In the genomic region with DNA sequence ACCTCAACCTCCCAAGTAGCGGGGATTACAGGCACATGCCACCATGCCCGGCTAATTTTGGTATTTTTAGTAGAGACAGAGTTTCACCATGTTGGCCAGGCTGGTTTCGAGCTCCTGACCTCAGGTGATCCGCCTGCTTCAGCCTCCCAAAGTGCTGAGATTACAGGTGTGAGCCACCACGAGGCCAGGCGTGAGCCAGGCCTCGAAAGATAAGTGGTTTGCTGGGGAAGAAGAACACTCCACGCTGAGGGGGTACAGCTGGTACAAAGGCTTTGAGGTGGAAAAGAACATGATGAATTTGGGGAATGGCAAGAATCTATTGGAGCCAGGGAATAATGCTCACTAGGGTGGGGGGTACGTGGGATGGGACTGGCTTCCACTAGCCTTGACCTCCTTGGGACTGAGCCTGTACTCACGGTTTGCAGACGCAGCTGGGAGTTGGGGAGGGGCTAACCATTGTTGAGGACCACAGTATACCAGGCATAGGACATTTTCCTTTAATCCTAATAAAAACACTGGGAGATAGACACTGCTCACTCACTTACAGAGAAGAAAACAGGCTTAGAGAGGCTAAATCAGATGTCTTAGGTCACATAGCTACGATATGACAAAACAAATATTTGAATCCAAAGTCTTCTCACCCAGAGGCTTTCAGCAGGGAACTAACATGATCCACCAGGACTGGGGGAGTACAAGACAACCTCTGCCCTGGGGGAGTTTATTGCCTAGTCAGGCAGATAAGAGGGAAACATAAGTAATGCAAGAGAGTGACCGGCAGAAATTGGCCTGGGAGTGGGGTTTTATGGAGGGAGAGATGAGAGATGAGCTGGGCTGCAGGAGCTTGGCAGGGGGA, we compare ENCODE assay signal across 1 cellular context.
TF ChIP-seq lines count a peak whose summit lies in the region.

No MANE protein-coding gene starts in this region.

TF ChIP-seq in HepG2, 621 proteins besides CTCF, POLR2A, EP300 and RAD21 (continued from another document and continues in another):
- TF ChIP-seq, protein P1, sequence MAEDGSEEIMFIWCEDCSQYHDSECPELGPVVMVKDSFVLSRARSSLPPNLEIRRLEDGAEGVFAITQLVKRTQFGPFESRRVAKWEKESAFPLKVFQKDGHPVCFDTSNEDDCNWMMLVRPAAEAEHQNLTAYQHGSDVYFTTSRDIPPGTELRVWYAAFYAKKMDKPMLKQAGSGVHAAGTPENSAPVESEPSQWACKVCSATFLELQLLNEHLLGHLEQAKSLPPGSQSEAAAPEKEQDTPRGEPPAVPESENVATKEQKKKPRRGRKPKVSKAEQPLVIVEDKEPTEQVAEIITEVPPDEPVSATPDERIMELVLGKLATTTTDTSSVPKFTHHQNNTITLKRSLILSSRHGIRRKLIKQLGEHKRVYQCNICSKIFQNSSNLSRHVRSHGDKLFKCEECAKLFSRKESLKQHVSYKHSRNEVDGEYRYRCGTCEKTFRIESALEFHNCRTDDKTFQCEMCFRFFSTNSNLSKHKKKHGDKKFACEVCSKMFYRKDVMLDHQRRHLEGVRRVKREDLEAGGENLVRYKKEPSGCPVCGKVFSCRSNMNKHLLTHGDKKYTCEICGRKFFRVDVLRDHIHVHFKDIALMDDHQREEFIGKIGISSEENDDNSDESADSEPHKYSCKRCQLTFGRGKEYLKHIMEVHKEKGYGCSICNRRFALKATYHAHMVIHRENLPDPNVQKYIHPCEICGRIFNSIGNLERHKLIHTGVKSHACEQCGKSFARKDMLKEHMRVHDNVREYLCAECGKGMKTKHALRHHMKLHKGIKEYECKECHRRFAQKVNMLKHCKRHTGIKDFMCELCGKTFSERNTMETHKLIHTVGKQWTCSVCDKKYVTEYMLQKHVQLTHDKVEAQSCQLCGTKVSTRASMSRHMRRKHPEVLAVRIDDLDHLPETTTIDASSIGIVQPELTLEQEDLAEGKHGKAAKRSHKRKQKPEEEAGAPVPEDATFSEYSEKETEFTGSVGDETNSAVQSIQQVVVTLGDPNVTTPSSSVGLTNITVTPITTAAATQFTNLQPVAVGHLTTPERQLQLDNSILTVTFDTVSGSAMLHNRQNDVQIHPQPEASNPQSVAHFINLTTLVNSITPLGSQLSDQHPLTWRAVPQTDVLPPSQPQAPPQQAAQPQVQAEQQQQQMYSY (CRISPR knock-in tag; IDR thresholded peaks at IDR 0.05): no peak
- peak; percentile 73 for TF ChIP-seq HOXA3 (CRISPR knock-in tag; IDR thresholded peaks at IDR 0.05)
- TF ChIP-seq, protein P2, sequence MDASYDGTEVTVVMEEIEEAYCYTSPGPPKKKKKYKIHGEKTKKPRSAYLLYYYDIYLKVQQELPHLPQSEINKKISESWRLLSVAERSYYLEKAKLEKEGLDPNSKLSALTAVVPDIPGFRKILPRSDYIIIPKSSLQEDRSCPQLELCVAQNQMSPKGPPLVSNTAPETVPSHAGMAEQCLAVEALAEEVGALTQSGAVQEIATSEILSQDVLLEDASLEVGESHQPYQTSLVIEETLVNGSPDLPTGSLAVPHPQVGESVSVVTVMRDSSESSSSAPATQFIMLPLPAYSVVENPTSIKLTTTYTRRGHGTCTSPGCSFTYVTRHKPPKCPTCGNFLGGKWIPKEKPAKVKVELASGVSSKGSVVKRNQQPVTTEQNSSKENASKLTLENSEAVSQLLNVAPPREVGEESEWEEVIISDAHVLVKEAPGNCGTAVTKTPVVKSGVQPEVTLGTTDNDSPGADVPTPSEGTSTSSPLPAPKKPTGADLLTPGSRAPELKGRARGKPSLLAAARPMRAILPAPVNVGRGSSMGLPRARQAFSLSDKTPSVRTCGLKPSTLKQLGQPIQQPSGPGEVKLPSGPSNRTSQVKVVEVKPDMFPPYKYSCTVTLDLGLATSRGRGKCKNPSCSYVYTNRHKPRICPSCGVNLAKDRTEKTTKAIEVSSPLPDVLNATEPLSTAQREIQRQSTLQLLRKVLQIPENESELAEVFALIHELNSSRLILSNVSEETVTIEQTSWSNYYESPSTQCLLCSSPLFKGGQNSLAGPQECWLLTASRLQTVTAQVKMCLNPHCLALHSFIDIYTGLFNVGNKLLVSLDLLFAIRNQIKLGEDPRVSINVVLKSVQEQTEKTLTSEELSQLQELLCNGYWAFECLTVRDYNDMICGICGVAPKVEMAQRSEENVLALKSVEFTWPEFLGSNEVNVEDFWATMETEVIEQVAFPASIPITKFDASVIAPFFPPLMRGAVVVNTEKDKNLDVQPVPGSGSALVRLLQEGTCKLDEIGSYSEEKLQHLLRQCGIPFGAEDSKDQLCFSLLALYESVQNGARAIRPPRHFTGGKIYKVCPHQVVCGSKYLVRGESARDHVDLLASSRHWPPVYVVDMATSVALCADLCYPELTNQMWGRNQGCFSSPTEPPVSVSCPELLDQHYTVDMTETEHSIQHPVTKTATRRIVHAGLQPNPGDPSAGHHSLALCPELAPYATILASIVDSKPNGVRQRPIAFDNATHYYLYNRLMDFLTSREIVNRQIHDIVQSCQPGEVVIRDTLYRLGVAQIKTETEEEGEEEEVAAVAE (CRISPR knock-in tag; IDR thresholded peaks at IDR 0.05; ENCODE audit: borderline replicate concordance): peak; percentile 32; the same call in 1 of the 2 replicates
- TF ChIP-seq, protein P3, sequence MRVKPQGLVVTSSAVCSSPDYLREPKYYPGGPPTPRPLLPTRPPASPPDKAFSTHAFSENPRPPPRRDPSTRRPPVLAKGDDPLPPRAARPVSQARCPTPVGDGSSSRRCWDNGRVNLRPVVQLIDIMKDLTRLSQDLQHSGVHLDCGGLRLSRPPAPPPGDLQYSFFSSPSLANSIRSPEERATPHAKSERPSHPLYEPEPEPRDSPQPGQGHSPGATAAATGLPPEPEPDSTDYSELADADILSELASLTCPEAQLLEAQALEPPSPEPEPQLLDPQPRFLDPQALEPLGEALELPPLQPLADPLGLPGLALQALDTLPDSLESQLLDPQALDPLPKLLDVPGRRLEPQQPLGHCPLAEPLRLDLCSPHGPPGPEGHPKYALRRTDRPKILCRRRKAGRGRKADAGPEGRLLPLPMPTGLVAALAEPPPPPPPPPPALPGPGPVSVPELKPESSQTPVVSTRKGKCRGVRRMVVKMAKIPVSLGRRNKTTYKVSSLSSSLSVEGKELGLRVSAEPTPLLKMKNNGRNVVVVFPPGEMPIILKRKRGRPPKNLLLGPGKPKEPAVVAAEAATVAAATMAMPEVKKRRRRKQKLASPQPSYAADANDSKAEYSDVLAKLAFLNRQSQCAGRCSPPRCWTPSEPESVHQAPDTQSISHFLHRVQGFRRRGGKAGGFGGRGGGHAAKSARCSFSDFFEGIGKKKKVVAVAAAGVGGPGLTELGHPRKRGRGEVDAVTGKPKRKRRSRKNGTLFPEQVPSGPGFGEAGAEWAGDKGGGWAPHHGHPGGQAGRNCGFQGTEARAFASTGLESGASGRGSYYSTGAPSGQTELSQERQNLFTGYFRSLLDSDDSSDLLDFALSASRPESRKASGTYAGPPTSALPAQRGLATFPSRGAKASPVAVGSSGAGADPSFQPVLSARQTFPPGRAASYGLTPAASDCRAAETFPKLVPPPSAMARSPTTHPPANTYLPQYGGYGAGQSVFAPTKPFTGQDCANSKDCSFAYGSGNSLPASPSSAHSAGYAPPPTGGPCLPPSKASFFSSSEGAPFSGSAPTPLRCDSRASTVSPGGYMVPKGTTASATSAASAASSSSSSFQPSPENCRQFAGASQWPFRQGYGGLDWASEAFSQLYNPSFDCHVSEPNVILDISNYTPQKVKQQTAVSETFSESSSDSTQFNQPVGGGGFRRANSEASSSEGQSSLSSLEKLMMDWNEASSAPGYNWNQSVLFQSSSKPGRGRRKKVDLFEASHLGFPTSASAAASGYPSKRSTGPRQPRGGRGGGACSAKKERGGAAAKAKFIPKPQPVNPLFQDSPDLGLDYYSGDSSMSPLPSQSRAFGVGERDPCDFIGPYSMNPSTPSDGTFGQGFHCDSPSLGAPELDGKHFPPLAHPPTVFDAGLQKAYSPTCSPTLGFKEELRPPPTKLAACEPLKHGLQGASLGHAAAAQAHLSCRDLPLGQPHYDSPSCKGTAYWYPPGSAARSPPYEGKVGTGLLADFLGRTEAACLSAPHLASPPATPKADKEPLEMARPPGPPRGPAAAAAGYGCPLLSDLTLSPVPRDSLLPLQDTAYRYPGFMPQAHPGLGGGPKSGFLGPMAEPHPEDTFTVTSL (CRISPR knock-in tag; IDR thresholded peaks at IDR 0.05; ENCODE audit: borderline replicate concordance): peak; percentile 82; the same call in 1 of the 2 replicates
- no peak for TF ChIP-seq ZFX (CRISPR knock-in tag; IDR thresholded peaks at IDR 0.05; ENCODE audit: low read depth)
- TF ChIP-seq TBP (CRISPR knock-in tag; IDR thresholded peaks at IDR 0.05): no peak
- TF ChIP-seq FLYWCH1 (CRISPR knock-in tag; IDR thresholded peaks at IDR 0.05): no peak
- no peak for TF ChIP-seq ZZZ3 (CRISPR knock-in tag; IDR thresholded peaks at IDR 0.05; ENCODE audit: borderline replicate concordance)
- TF ChIP-seq MAZ (IDR thresholded peaks at IDR 0.05; ENCODE audit: borderline replicate concordance, low read depth, low read length): no peak
- peak; percentile 74 for TF ChIP-seq MAZ (CRISPR knock-in tag; IDR thresholded peaks at IDR 0.05; ENCODE audit: low read depth)
- no peak for TF ChIP-seq ZNF747 (CRISPR knock-in tag; IDR thresholded peaks at IDR 0.05; ENCODE audit: borderline replicate concordance)
- TF ChIP-seq ZNF737 (CRISPR knock-in tag; IDR thresholded peaks at IDR 0.05; ENCODE audit: borderline replicate concordance): no peak; the same call in 1 of the 2 replicates
- TF ChIP-seq, protein P4, sequence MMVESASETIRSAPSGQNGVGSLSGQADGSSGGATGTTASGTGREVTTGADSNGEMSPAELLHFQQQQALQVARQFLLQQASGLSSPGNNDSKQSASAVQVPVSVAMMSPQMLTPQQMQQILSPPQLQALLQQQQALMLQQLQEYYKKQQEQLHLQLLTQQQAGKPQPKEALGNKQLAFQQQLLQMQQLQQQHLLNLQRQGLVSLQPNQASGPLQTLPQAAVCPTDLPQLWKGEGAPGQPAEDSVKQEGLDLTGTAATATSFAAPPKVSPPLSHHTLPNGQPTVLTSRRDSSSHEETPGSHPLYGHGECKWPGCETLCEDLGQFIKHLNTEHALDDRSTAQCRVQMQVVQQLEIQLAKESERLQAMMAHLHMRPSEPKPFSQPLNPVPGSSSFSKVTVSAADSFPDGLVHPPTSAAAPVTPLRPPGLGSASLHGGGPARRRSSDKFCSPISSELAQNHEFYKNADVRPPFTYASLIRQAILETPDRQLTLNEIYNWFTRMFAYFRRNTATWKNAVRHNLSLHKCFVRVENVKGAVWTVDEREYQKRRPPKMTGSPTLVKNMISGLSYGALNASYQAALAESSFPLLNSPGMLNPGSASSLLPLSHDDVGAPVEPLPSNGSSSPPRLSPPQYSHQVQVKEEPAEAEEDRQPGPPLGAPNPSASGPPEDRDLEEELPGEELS (CRISPR knock-in tag; IDR thresholded peaks at IDR 0.05): peak; percentile 67
- TF ChIP-seq CENPT (CRISPR knock-in tag; IDR thresholded peaks at IDR 0.05; ENCODE audit: low read depth): no peak
- no peak for TF ChIP-seq BHLHE40 (IDR thresholded peaks at IDR 0.05; ENCODE audit: low read length)
- TF ChIP-seq, protein P5, sequence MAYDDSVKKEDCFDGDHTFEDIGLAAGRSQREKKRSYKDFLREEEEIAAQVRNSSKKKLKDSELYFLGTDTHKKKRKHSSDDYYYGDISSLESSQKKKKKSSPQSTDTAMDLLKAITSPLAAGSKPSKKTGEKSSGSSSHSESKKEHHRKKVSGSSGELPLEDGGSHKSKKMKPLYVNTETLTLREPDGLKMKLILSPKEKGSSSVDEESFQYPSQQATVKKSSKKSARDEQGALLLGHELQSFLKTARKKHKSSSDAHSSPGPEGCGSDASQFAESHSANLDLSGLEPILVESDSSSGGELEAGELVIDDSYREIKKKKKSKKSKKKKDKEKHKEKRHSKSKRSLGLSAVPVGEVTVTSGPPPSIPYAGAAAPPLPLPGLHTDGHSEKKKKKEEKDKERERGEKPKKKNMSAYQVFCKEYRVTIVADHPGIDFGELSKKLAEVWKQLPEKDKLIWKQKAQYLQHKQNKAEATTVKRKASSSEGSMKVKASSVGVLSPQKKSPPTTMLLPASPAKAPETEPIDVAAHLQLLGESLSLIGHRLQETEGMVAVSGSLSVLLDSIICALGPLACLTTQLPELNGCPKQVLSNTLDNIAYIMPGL (CRISPR knock-in tag; IDR thresholded peaks at IDR 0.05; ENCODE audit: borderline replicate concordance in 1 of 2, low read depth in 1 of 2): no peak
- peak; percentile 77 for TF ChIP-seq RARA (CRISPR knock-in tag; IDR thresholded peaks at IDR 0.05)
- no peak for TF ChIP-seq ZNF34 (CRISPR knock-in tag; IDR thresholded peaks at IDR 0.05; ENCODE audit: borderline replicate concordance)
- TF ChIP-seq ZSCAN29 (CRISPR knock-in tag; conservative IDR thresholded peaks at IDR 0.05): peak; percentile 19; the same call in 1 of the 2 replicates
- no peak for TF ChIP-seq HDAC6 (IDR thresholded peaks at IDR 0.05; ENCODE audit: low read depth, low read length)
- TF ChIP-seq, protein P6, sequence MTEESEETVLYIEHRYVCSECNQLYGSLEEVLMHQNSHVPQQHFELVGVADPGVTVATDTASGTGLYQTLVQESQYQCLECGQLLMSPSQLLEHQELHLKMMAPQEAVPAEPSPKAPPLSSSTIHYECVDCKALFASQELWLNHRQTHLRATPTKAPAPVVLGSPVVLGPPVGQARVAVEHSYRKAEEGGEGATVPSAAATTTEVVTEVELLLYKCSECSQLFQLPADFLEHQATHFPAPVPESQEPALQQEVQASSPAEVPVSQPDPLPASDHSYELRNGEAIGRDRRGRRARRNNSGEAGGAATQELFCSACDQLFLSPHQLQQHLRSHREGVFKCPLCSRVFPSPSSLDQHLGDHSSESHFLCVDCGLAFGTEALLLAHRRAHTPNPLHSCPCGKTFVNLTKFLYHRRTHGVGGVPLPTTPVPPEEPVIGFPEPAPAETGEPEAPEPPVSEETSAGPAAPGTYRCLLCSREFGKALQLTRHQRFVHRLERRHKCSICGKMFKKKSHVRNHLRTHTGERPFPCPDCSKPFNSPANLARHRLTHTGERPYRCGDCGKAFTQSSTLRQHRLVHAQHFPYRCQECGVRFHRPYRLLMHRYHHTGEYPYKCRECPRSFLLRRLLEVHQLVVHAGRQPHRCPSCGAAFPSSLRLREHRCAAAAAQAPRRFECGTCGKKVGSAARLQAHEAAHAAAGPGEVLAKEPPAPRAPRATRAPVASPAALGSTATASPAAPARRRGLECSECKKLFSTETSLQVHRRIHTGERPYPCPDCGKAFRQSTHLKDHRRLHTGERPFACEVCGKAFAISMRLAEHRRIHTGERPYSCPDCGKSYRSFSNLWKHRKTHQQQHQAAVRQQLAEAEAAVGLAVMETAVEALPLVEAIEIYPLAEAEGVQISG (CRISPR knock-in tag; IDR thresholded peaks at IDR 0.05): peak; percentile 40; the same call in 1 of the 2 replicates
- TF ChIP-seq, protein P7, sequence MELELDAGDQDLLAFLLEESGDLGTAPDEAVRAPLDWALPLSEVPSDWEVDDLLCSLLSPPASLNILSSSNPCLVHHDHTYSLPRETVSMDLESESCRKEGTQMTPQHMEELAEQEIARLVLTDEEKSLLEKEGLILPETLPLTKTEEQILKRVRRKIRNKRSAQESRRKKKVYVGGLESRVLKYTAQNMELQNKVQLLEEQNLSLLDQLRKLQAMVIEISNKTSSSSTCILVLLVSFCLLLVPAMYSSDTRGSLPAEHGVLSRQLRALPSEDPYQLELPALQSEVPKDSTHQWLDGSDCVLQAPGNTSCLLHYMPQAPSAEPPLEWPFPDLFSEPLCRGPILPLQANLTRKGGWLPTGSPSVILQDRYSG (CRISPR knock-in tag; IDR thresholded peaks at IDR 0.05): no peak
- TF ChIP-seq ZNF75D (CRISPR knock-in tag; IDR thresholded peaks at IDR 0.05; ENCODE audit: borderline replicate concordance): no peak
- TF ChIP-seq BRCA1 (CRISPR knock-in tag; IDR thresholded peaks at IDR 0.05): no peak
- TF ChIP-seq MAFG (CRISPR knock-in tag; IDR thresholded peaks at IDR 0.05): no peak
